ENCODE assay signal across 28 cellular contexts in the genomic region with DNA sequence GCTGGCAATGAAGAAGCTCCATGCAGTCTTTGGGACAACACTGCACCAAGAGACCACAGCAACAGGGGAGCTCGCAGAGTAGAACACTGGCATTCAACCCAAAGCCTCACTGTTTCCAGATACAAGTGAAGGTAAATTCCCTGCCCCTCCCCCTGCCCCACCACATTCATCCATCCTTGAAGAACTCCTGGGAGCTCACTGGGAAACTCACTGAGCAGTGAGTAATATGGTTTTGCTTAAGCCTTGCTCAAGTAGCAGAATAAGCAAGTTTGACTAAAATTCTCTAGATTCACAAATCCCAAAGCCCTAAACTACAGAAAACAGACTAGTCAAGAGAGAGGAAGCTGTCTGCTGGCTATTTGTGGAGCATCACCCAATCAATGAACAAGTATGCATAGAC.
A peak's percentile ranks its signal among the peaks of the same experiment; 100 is the strongest.
DNase-seq lines count a peak whose midpoint lies in the region; TF ChIP-seq lines count a peak whose summit lies in the region.
"Had no signal": no experiment of that assay in that cellular context is flagged by ENCODE, and none has a peak within 500 bp of the region (broad histone marks: within the 10 kb centered on the region; RNA-seq: fewer than 3 reads in every experiment).

No MANE protein-coding gene starts in this region.

- TF ChIP-seq CTCF in HFFc6 (IDR thresholded peaks at IDR 0.05) (no peak), kidney epithelial cell (IDR thresholded peaks at IDR 0.05; ENCODE audit: insufficient read depth, low read length, poor library complexity, severe bottlenecking) (no peak), GM13976 (IDR thresholded peaks at IDR 0.05; ENCODE audit: borderline replicate concordance, control extremely low read depth, extremely low read depth, insufficient read depth, missing control alignments) (no peak)

- intact Hi-C loops in cardiac septum (cut with DNase I) = no loop called here

- no peaks in the 10 kb centered on the region for H3K27me3 ChIP-seq in kidney epithelial cell (ENCODE audit: control insufficient read depth, insufficient read depth, low read length)
- H3K27me3 ChIP-seq in CD8-positive, alpha-beta memory T cell (ENCODE audit: insufficient read depth, low read length, poor library complexity, severe bottlenecking) = no peaks in the 10 kb centered on the region
- H3K27me3 ChIP-seq: BLaER1 treated with 17β-estradiol and CSF1 and Interleukin-3, amounts not matched to agents 10 nM and 100 nM; SJCRH30; transverse colon had no signal

- H3K27ac Mint-ChIP-seq in HFFc6 = peak overlapping the region; percentile 63
- H3K27ac Mint-ChIP-seq in CD8-positive, alpha-beta memory T cell = no peak overlapping the region
- H3K27ac Mint-ChIP-seq: natural killer cell, T-cell had no signal

- CTCF ChIA-PET in CD8-positive, alpha-beta memory T cell (lab: Charles Lee) = no interaction called here

- H3K4me3 ChIP-seq in kidney epithelial cell (ENCODE audit: low read depth, low read length) = no peak overlapping the region
- H3K4me3 ChIP-seq in CD8-positive, alpha-beta memory T cell (ENCODE audit: low read length) = no peak overlapping the region
- H3K4me3 ChIP-seq: BLaER1 treated with 17β-estradiol and CSF1 and Interleukin-3, amounts not matched to agents 10 nM and 100 nM; SJCRH30; transverse colon had no signal

- H3K4me1 Mint-ChIP-seq in HFFc6 (ENCODE audit: low read depth) = peaks cover 80% of the 10 kb centered on the region
- H3K4me1 Mint-ChIP-seq in CD8-positive, alpha-beta memory T cell = no peaks in the 10 kb centered on the region
- H3K4me1 Mint-ChIP-seq: natural killer cell had no signal

- no peaks in the 10 kb centered on the region for H3K9me3 Mint-ChIP-seq in HFFc6
- no peaks in the 10 kb centered on the region for H3K9me3 Mint-ChIP-seq in CD8-positive, alpha-beta memory T cell
- H3K9me3 Mint-ChIP-seq: natural killer cell, T-cell had no signal

- H3K36me3 Mint-ChIP-seq in HFFc6 (ENCODE audit: low read depth) = peaks cover 4% of the 10 kb centered on the region; the same call in 1 of the 2 replicates
- no peaks in the 10 kb centered on the region for H3K36me3 Mint-ChIP-seq in CD8-positive, alpha-beta memory T cell
- H3K36me3 Mint-ChIP-seq: natural killer cell, T-cell had no signal

- in situ Hi-C loops in ACHN (cut with HindIII; ENCODE audit: low pct_ligation_motif_present, low pct_unique_long_range_greater_than_20kb, low sequenced_read_pairs) (no loop called here), GM13976 (cut with MboI; ENCODE audit: low sequenced_read_pairs, unreplicated experiment) (no loop called here)

- H3K36me3 ChIP-seq in kidney epithelial cell (ENCODE audit: control insufficient read depth, insufficient read depth, low read length) = no peaks in the 10 kb centered on the region
- no peaks in the 10 kb centered on the region for H3K36me3 ChIP-seq in CD8-positive, alpha-beta memory T cell (ENCODE audit: insufficient read depth, low read length)
- H3K36me3 ChIP-seq: BLaER1 treated with 17β-estradiol and CSF1 and Interleukin-3, amounts not matched to agents 10 nM and 100 nM; SJCRH30; transverse colon had no signal

- H3K4me3 Mint-ChIP-seq in HFFc6 = peak overlapping the region; percentile 23; the same call in 1 of the 2 replicates
- H3K4me3 Mint-ChIP-seq in CD8-positive, alpha-beta memory T cell = no peak overlapping the region
- H3K4me3 Mint-ChIP-seq: natural killer cell, T-cell had no signal

- H3K9me3 ChIP-seq in CD8-positive, alpha-beta memory T cell (ENCODE audit: low read length) = no peaks in the 10 kb centered on the region
- H3K9me3 ChIP-seq: BLaER1 treated with 17β-estradiol and CSF1 and Interleukin-3, amounts not matched to agents 10 nM and 100 nM; SJCRH30; transverse colon had no signal

- POLR2A ChIA-PET in CD8-positive, alpha-beta memory T cell (lab: Charles Lee) = no interaction called here

- peaks cover 2% of the 10 kb centered on the region; the same call in 1 of the 2 replicates for H3K27me3 Mint-ChIP-seq in HFFc6 (ENCODE audit: insufficient read depth)
- H3K27me3 Mint-ChIP-seq in CD8-positive, alpha-beta memory T cell = peaks cover 5 to 18% of the 10 kb centered on the region in 2 donors

- no peaks in the 10 kb centered on the region for H3K4me1 ChIP-seq in CD8-positive, alpha-beta memory T cell (ENCODE audit: insufficient read depth, low read length)
- H3K4me1 ChIP-seq: transverse colon had no signal

- DNase-seq in ACHN = peak; percentile 71
- DNase-seq in HFFc6 = peak; percentile 35
- peak; percentile 59 for DNase-seq in astrocyte of the hippocampus (ENCODE audit: low read depth, low spot score)
- DNase-seq in kidney epithelial cell (ENCODE audit: low read depth) = peak; percentile 88
- no peak for DNase-seq in GM13976 (ENCODE audit: low spot score)
- DNase-seq in cerebellum (ENCODE audit: low spot score) = no peak
- DNase-seq in CD8-positive, alpha-beta memory T cell = no peak
- DNase-seq in cardiac septum (ENCODE audit: low spot score) = no peak
- DNase-seq: activated CD4-positive, alpha-beta T cell treated with anti-CD3 and anti-CD28 coated beads, Interleukin-2, amount 50 U/mL, for 48 hours; activated naive CD4-positive, alpha-beta T cell treated with anti-CD3 and anti-CD28 coated beads, Interleukin-2, amount 50 U/mL, for 16 hours; amygdala; Calu3; caudate nucleus; dermis blood vessel endothelial cell; EL; H7; islet precursor cell; KG1; MM.1S; natural killer cell; NCI-H1417 treated with DMSO at 0.1 percent for 48 hours; NCI-H345; SJCRH30; small intestine; stimulated activated CD4-positive, alpha-beta T cell treated with anti-CD3 and anti-CD28 coated beads, Interleukin-2, amount 100 ng/mL, for 24 hours; T-cell; transverse colon had no signal

- H3K27ac ChIP-seq in CD8-positive, alpha-beta memory T cell (ENCODE audit: low read depth, low read length) = no peak overlapping the region
- H3K27ac ChIP-seq: BLaER1 treated with 17β-estradiol and CSF1 and Interleukin-3, amounts not matched to agents 10 nM and 100 nM; SJCRH30; transverse colon had no signal

Comparison
In these comparisons a context has a peak if more than half of its experiments do, and no peak if none do; other contexts are left out.
1. DNase-seq: peak in ACHN (single experiment), HFFc6 (single experiment), astrocyte of the hippocampus (single experiment) and kidney epithelial cell (single experiment); none in GM13976 (single experiment), cerebellum (single experiment), CD8-positive, alpha-beta memory T cell (0 of 5) and cardiac septum (single experiment).